23 cellular contexts compared by ENCODE assay signal in the genomic region with DNA sequence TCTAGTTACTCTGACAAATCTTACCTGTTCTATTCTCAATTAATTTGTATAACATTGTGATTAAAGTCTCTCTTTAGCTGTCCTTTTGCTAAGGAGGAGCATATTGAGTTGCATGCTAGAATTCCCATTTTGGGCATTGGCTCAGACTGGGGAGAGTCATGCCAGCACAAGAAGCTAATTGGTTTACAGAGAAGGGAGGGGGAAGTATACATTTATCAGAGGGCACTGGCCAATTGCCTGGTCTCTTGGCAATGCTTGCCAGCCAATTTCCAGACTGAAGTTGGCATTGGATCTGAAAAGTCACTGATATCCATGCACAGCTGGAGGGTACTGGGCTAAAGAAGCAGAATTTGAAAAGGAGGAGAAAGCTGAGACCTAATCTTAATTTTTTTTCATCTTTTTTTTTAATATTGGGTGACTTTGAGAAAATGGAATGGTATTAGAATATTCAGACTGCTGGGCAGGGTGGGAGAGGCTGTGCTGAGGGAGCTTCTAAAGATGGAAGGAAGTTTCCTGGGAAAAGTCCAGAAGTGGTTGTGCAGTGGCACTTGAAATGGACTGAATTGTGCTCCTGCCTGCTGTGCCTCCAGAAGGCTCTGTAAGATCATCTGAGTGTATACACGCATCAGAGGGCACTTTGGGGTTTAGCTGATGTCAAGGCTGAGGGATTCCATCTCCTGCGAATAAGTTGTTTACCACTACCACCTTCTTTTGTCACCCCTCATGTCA.
"Had no signal": no experiment of that assay in that cellular context is flagged by ENCODE, and none has a peak within 500 bp of the region (broad histone marks: within the 10 kb centered on the region; RNA-seq: fewer than 3 reads in every experiment).

No MANE protein-coding gene starts in this region.

- DNase-seq: activated CD4-positive, alpha-beta memory T cell treated with anti-CD3 and anti-CD28 coated beads for 36 hours; activated CD4-positive, alpha-beta T cell treated with anti-CD3 and anti-CD28 coated beads for 48 hours; activated CD4-positive, CD25-positive, alpha-beta regulatory T cell; activated effector memory CD4-positive, alpha-beta T cell treated with Interleukin-2 at 50 U/mL for 16 hours; activated naive CD4-positive, alpha-beta T cell treated with anti-CD3 and anti-CD28 coated beads for 36 hours; activated T-cell treated with anti-CD3 and anti-CD28 coated beads, Interleukin-2, amount 50 U/mL, for 48 hours; amygdala; cortex of kidney; endodermal cell; esophagus squamous epithelium; head of caudate nucleus; right lobe of liver; small intestine; stimulated activated CD4-positive, alpha-beta T cell treated with anti-CD3 and anti-CD28 coated beads, Interleukin-2, amount 100 ng/mL, for 24 hours; stimulated activated naive CD8-positive, alpha-beta T cell treated with anti-CD3 and anti-CD28 coated beads, Interleukin-15, amount 100 ng/mL, for 72 hours had no signal

- H3K9me3 ChIP-seq: esophagus squamous epithelium, gastroesophageal sphincter, neutrophil, right lobe of liver had no signal

- H3K27ac Mint-ChIP-seq: activated CD4-positive, alpha-beta memory T cell treated with anti-CD3 and anti-CD28 coated beads for 36 hours; activated naive CD4-positive, alpha-beta T cell treated with anti-CD3 and anti-CD28 coated beads for 36 hours; endodermal cell; memory B cell; stimulated activated effector memory CD8-positive, alpha-beta T cell treated with anti-CD3 and anti-CD28 coated beads, Interleukin-12 subunit alpha, Interleukin-12 subunit beta, amount 100 ng/mL, for 72 hours; stimulated activated naive CD8-positive, alpha-beta T cell treated with anti-CD3 and anti-CD28 coated beads, Interleukin-15, amount 100 ng/mL, for 72 hours had no signal

- H3K36me3 ChIP-seq: esophagus squamous epithelium, gastroesophageal sphincter, neutrophil, right lobe of liver, suprapubic skin, tibial nerve had no signal

- H3K36me3 Mint-ChIP-seq: activated CD4-positive, alpha-beta memory T cell treated with anti-CD3 and anti-CD28 coated beads for 36 hours; memory B cell; stimulated activated effector memory CD8-positive, alpha-beta T cell treated with anti-CD3 and anti-CD28 coated beads, Interleukin-12 subunit alpha, Interleukin-12 subunit beta, amount 100 ng/mL, for 72 hours had no signal

- H3K4me3 ChIP-seq: esophagus squamous epithelium, gastroesophageal sphincter, right lobe of liver, suprapubic skin, tibial nerve had no signal

- H3K4me3 Mint-ChIP-seq: activated CD4-positive, alpha-beta memory T cell treated with anti-CD3 and anti-CD28 coated beads for 36 hours; activated naive CD4-positive, alpha-beta T cell treated with anti-CD3 and anti-CD28 coated beads for 36 hours; endodermal cell; memory B cell; nephron; stimulated activated effector memory CD8-positive, alpha-beta T cell treated with anti-CD3 and anti-CD28 coated beads, Interleukin-12 subunit alpha, Interleukin-12 subunit beta, amount 100 ng/mL, for 72 hours; stimulated activated naive CD8-positive, alpha-beta T cell treated with anti-CD3 and anti-CD28 coated beads, Interleukin-15, amount 100 ng/mL, for 72 hours had no signal

- H3K4me1 ChIP-seq: parathyroid adenoma, suprapubic skin, tibial nerve had no signal

- H3K27me3 ChIP-seq: esophagus squamous epithelium, gastroesophageal sphincter, neutrophil, right lobe of liver, suprapubic skin, tibial nerve had no signal

- H3K27ac ChIP-seq: esophagus squamous epithelium, gastroesophageal sphincter, neutrophil, parathyroid adenoma, right lobe of liver, suprapubic skin, tibial nerve had no signal

- H3K27me3 Mint-ChIP-seq: activated CD4-positive, alpha-beta memory T cell treated with anti-CD3 and anti-CD28 coated beads for 36 hours; memory B cell; stimulated activated naive CD8-positive, alpha-beta T cell treated with anti-CD3 and anti-CD28 coated beads, Interleukin-15, amount 100 ng/mL, for 72 hours had no signal

- H3K9me3 Mint-ChIP-seq: endodermal cell had no signal

- H3K4me1 Mint-ChIP-seq: memory B cell; nephron; stimulated activated effector memory CD8-positive, alpha-beta T cell treated with anti-CD3 and anti-CD28 coated beads, Interleukin-12 subunit alpha, Interleukin-12 subunit beta, amount 100 ng/mL, for 72 hours; stimulated activated naive CD8-positive, alpha-beta T cell treated with anti-CD3 and anti-CD28 coated beads, Interleukin-15, amount 100 ng/mL, for 72 hours had no signal

- ATAC-seq: gastroesophageal sphincter; stimulated activated effector memory CD8-positive, alpha-beta T cell treated with anti-CD3 and anti-CD28 coated beads, Interleukin-12 subunit alpha, Interleukin-12 subunit beta, amount 100 ng/mL, for 72 hours; stimulated activated naive CD8-positive, alpha-beta T cell treated with anti-CD3 and anti-CD28 coated beads, Interleukin-15, amount 100 ng/mL, for 72 hours had no signal
